In the genomic region with DNA sequence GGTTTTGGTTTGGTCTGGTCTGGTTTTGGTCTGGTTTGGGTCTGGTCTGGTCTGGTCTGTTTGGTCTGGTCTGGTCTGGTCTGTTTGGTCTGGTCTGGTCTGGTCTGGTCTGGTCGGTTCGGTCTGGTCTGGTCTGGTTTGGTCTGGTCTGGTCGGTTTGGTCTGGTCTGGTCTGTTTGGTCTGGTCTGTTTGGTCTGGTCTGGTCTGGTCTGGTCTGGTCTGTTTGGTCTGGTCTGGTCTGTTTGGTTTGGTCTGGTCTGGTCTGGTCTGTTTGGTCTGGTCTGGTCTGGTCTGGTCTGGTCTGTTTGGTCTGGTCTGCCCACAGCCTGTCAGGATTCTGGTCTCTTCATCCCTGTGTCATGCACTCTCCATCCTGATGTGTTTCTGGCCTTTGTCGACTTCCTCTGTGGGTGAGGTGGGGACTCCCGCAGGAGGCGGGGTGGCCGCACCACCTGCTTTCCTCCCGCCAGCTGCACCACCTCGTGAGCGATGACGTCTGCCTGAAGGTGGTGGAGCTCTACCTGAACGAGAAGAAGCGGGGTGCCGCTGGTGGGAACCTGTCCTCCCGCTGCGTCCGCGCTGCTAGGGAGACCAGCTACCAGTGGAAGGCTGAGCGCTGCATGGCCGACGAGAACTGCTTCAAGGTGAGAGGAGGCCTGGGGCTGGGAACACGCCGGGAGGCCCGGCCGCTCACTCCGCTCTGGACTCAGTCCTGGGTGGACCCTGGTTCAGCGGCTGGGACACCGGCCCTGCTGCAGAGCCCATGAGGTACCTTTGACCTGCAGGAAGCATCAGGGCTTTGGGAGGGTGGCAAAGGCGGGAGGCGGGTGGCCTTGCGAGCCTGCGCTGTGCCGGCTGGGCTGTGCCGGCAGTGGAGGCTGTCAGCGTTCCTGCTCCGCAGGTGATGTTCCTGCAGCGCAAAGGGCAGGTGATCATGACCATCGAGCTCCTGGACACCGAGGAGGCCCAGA, we compare ENCODE assay signal across 19 cellular contexts. TPM values are rescaled to one million over a fixed set of nuclear protein-coding genes. Genes with fewer than 3 reads are reported as not detected.
A peak's percentile ranks its signal among the peaks of the same experiment; 100 is the strongest.
DNase-seq lines count a peak whose midpoint lies in the region; ATAC-seq and TF ChIP-seq lines count a peak whose summit lies in the region.
"Had no signal": no experiment of that assay in that cellular context is flagged by ENCODE, and none has a peak within 500 bp of the region (broad histone marks: within the 10 kb centered on the region; RNA-seq: fewer than 3 reads in every experiment).

No MANE protein-coding gene starts in this region.

- ATAC-seq in natural killer cell, result peak in 1 of 3 donors; percentile 20
- ATAC-seq in natural killer cell treated with Interleukin-12 subunit alpha and Interleukin-12 subunit beta and Interleukin-15 and Interleukin-18, amount 100 ng/mL, for 72 hours, result no peak
- no peak for ATAC-seq in WTC11
- ATAC-seq in upper lobe of left lung (ENCODE audit: low FRiP score in 2 of 2), result no peak
- ATAC-seq in HG03378 (IDR thresholded peaks at IDR 0.05; ENCODE audit: unreplicated experiment), result no peak

- TF ChIP-seq CTCF in natural killer cell (IDR thresholded peaks at IDR 0.05) (no peak), WTC11 (IDR thresholded peaks at IDR 0.05) (no peak), upper lobe of left lung (IDR thresholded peaks at IDR 0.05) (no peak)

- peaks cover 26 to 62% (median 41%) of the 10 kb centered on the region in 4 donors for H3K4me1 ChIP-seq in upper lobe of left lung
- H3K4me1 ChIP-seq: neural progenitor cell had no signal

- POLR2A ChIA-PET in WTC11 (lab: Charles Lee), result no interaction called here

- H3K4me3 ChIP-seq in upper lobe of left lung, result no peak overlapping the region
- H3K4me3 ChIP-seq: neural progenitor cell had no signal

- H3K36me3 Mint-ChIP-seq in natural killer cell, result peaks cover 10% of the 10 kb centered on the region
- peaks cover 16% of the 10 kb centered on the region for H3K36me3 Mint-ChIP-seq in natural killer cell treated with Interleukin-12 subunit alpha and Interleukin-12 subunit beta and Interleukin-15 and Interleukin-18, amount 100 ng/mL, for 72 hours
- H3K36me3 Mint-ChIP-seq in WTC11, result peaks cover 56% of the 10 kb centered on the region
- H3K36me3 Mint-ChIP-seq in immature natural killer cell, result peaks cover 18 to 37% (median 29%) of the 10 kb centered on the region in 3 donors

- peaks cover 30 to 51% of the 10 kb centered on the region in 2 donors for H3K4me1 Mint-ChIP-seq in natural killer cell
- peaks cover 21 to 35% of the 10 kb centered on the region in 2 donors for H3K4me1 Mint-ChIP-seq in natural killer cell treated with Interleukin-12 subunit alpha and Interleukin-12 subunit beta and Interleukin-15 and Interleukin-18, amount 100 ng/mL, for 72 hours (ENCODE audit: low read depth in 2 of 2)
- no peaks in the 10 kb centered on the region for H3K4me1 Mint-ChIP-seq in WTC11
- peaks cover 32 to 43% of the 10 kb centered on the region in 2 donors for H3K4me1 Mint-ChIP-seq in immature natural killer cell
- H3K4me1 Mint-ChIP-seq: neural progenitor cell had no signal

- intact Hi-C loops in natural killer cell (cut with micrococcal nuclease), result no loop called here

- no peak for DNase-seq in natural killer cell
- DNase-seq in natural killer cell treated with Interleukin-12 subunit alpha and Interleukin-12 subunit beta and Interleukin-15 and Interleukin-18, amount 100 ng/mL, for 72 hours (ENCODE audit: low spot score), result no peak
- DNase-seq in WTC11 (ENCODE audit: low spot score), result no peak
- DNase-seq in immature natural killer cell, result peak in 1 of 3 donors; percentile 18
- peak in 1 of 2 donors; percentile 80 for DNase-seq in upper lobe of left lung
- DNase-seq in CD1c-positive myeloid dendritic cell (ENCODE audit: extremely low spot score), result no peak
- DNase-seq in kidney glomerular epithelial cell (lab: John Stamatoyannopoulos, UW), result no peak
- DNase-seq: activated CD4-positive, alpha-beta T cell treated with anti-CD3 and anti-CD28 coated beads, Interleukin-2, amount 50 U/mL, for 4 hours; amygdala; H7; mammary epithelial cell; NCI-H187; NCI-H446 treated with DMSO at 0.1 percent for 48 hours; stimulated activated CD4-positive, alpha-beta T cell treated with anti-CD3 and anti-CD28 coated beads, Interleukin-2, amount 100 ng/mL, for 24 hours had no signal

- WGBS in upper lobe of left lung, 2 donors, result 93 to 95% methylated on average over 15 to 38 of the region's 39 CpGs

- H3K27ac ChIP-seq in upper lobe of left lung, result peak overlapping the region; percentile 64 to 86 (median 81)
- H3K27ac ChIP-seq: neural progenitor cell had no signal

- H3K27ac Mint-ChIP-seq in natural killer cell, result peak overlapping the region; percentile 51 to 90
- no peak overlapping the region for H3K27ac Mint-ChIP-seq in natural killer cell treated with Interleukin-12 subunit alpha and Interleukin-12 subunit beta and Interleukin-15 and Interleukin-18, amount 100 ng/mL, for 72 hours
- H3K27ac Mint-ChIP-seq in WTC11, result peak overlapping the region; percentile 96
- peak overlapping the region in 4 of 6 donors; percentile 67 to 97 (median 80) for H3K27ac Mint-ChIP-seq in immature natural killer cell
- H3K27ac Mint-ChIP-seq: neural progenitor cell had no signal

- H3K27me3 Mint-ChIP-seq in natural killer cell (ENCODE audit: low read depth in 2 of 2), result no peaks in the 10 kb centered on the region
- H3K27me3 Mint-ChIP-seq in natural killer cell treated with Interleukin-12 subunit alpha and Interleukin-12 subunit beta and Interleukin-15 and Interleukin-18, amount 100 ng/mL, for 72 hours, result no peaks in the 10 kb centered on the region
- no peaks in the 10 kb centered on the region; the same call in 1 of the 2 replicates for H3K27me3 Mint-ChIP-seq in WTC11 (ENCODE audit: low read depth)
- peaks cover 0 to 8% (median 4%) of the 10 kb centered on the region in 3 donors for H3K27me3 Mint-ChIP-seq in immature natural killer cell (ENCODE audit: low read depth in 3 of 3)

- CTCF ChIA-PET in WTC11 (lab: Charles Lee), result no interaction called here

- H3K4me3 Mint-ChIP-seq in natural killer cell (no peak overlapping the region), WTC11 (no peak overlapping the region), immature natural killer cell (peak overlapping the region in 1 of 5 donors; percentile 18)
- H3K4me3 Mint-ChIP-seq in natural killer cell treated with Interleukin-12 subunit alpha and Interleukin-12 subunit beta and Interleukin-15 and Interleukin-18, amount 100 ng/mL, for 72 hours, result no peak overlapping the region
- H3K4me3 Mint-ChIP-seq: neural progenitor cell had no signal

- no peak for TF ChIP-seq EP300 in upper lobe of left lung (IDR thresholded peaks at IDR 0.05)

- H3K36me3 ChIP-seq in upper lobe of left lung, result peaks cover 27 to 76% (median 64%) of the 10 kb centered on the region in 4 donors
- H3K36me3 ChIP-seq: neural progenitor cell had no signal

- no peaks in the 10 kb centered on the region for H3K27me3 ChIP-seq in upper lobe of left lung
- H3K27me3 ChIP-seq: neural progenitor cell had no signal

- H3K9me3 Mint-ChIP-seq in natural killer cell (peaks cover 0 to 9% of the 10 kb centered on the region in 2 donors), WTC11 (peaks cover 13% of the 10 kb centered on the region), immature natural killer cell (peaks cover 0 to 2% (median 0%) of the 10 kb centered on the region in 6 donors)
- H3K9me3 Mint-ChIP-seq in natural killer cell treated with Interleukin-12 subunit alpha and Interleukin-12 subunit beta and Interleukin-15 and Interleukin-18, amount 100 ng/mL, for 72 hours, result peaks cover 8% of the 10 kb centered on the region

- no peak for TF ChIP-seq POLR2A in upper lobe of left lung (IDR thresholded peaks at IDR 0.05)

- H3K9me3 ChIP-seq in upper lobe of left lung, result peaks cover 0 to 3% (median under 1%) of the 10 kb centered on the region in 4 donors

TF ChIP-seq in WTC11, 78 proteins besides CTCF, POLR2A, EP300 and RAD21:
- TF ChIP-seq ZNF232 (CRISPR knock-in tag; IDR thresholded peaks at IDR 0.05), result no peak
- no peak for TF ChIP-seq NR2C2 (CRISPR knock-in tag; IDR thresholded peaks at IDR 0.05)
- TF ChIP-seq, protein P1, sequence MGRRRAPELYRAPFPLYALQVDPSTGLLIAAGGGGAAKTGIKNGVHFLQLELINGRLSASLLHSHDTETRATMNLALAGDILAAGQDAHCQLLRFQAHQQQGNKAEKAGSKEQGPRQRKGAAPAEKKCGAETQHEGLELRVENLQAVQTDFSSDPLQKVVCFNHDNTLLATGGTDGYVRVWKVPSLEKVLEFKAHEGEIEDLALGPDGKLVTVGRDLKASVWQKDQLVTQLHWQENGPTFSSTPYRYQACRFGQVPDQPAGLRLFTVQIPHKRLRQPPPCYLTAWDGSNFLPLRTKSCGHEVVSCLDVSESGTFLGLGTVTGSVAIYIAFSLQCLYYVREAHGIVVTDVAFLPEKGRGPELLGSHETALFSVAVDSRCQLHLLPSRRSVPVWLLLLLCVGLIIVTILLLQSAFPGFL (CRISPR knock-in tag; IDR thresholded peaks at IDR 0.05; ENCODE audit: borderline replicate concordance), result no peak
- no peak for TF ChIP-seq CREB1 (CRISPR knock-in tag; IDR thresholded peaks at IDR 0.05)

RNA-seq across cellular contexts. Expression of gene F2RL3, which starts 12.9 kb away (rescaled TPM):
- total RNA-seq in natural killer cell (under 1 TPM; 0.24 to 0.39 (median 0.28) TPM), WTC11 (2021) (0.11 to 0.14 TPM in 2 of 3 replicates, not detected in the other), upper lobe of left lung (100 to 1,000 TPM in 1 of 6 donors, 10 to 100 TPM in 4, 1 to 10 TPM in 1; 7.3 to 130 (median 23.2) TPM)
- total RNA-seq in natural killer cell treated with Interleukin-12 subunit alpha and Interleukin-12 subunit beta and Interleukin-15 and Interleukin-18, amount 100 ng/mL, for 72 hours, result 1 to 10 TPM; 1.5 to 2.0 TPM
- under 1 TPM in 2 of 3 donors, not detected in 1; 0.48 TPM for polyA plus RNA-seq in immature natural killer cell
- total RNA-seq: epithelial cell of proximal tubule, H7, HT1080, SK-MEL-5 had no signal

RNA-seq across cellular contexts. Expression of gene SIN3B, which starts 46.7 kb away (rescaled TPM):
- total RNA-seq in natural killer cell (10 to 100 TPM; 58.4 to 70.1 (median 60.2) TPM), WTC11 (2021) (76.8 to 87.7 TPM (median 80.0 TPM) in 3 replicates), upper lobe of left lung (100 to 1,000 TPM in 2 of 6 donors, 10 to 100 TPM in 4; 38.2 to 385 (median 63.5) TPM)
- 10 to 100 TPM; 33.0 to 53.2 TPM for total RNA-seq in natural killer cell treated with Interleukin-12 subunit alpha and Interleukin-12 subunit beta and Interleukin-15 and Interleukin-18, amount 100 ng/mL, for 72 hours
- 1 to 10 TPM; 1.8 to 7.9 (median 2.3) TPM for polyA plus RNA-seq in immature natural killer cell

Comparison
In these comparisons a context has a peak if more than half of its experiments do, and no peak if none do; other contexts are left out.
1. H3K27ac Mint-ChIP-seq: peak in natural killer cell (2 of 2), WTC11 (single experiment) and immature natural killer cell (4 of 6); none in natural killer cell treated with Interleukin-12 subunit alpha and Interleukin-12 subunit beta and Interleukin-15 and Interleukin-18, amount 100 ng/mL, for 72 hours (0 of 2).